ENCODE assay signal across 8 cellular contexts in genomic region chr1:27395441-27396195, GRCh38. TPM values are rescaled to one million over a fixed set of nuclear protein-coding genes. Genes with fewer than 3 reads are reported as not detected.
DNase-seq lines count a peak whose midpoint lies in the region; ATAC-seq and TF ChIP-seq lines count a peak whose summit lies in the region.

No MANE protein-coding gene starts in this region.

- no peak overlapping the region for H4K5ac ChIP-seq in mesendoderm (ENCODE audit: low read length)

- H3K27ac Mint-ChIP-seq in CD4-positive, alpha-beta memory T cell = peak overlapping the region in 6 of 7 donors; percentile 51 to 79 (median 65)
- no peak overlapping the region for H3K27ac Mint-ChIP-seq in activated CD4-positive, alpha-beta memory T cell treated with anti-CD3 and anti-CD28 coated beads, Interleukin-2, amount 10 ng/mL, durations not matched to agents 7 days and 5 days

- no peaks in the 10 kb centered on the region for H3K36me3 Mint-ChIP-seq in CD4-positive, alpha-beta memory T cell
- H3K36me3 Mint-ChIP-seq in activated CD4-positive, alpha-beta memory T cell treated with anti-CD3 and anti-CD28 coated beads, Interleukin-2, amount 10 ng/mL, durations not matched to agents 7 days and 5 days (ENCODE audit: low read depth) = no peaks in the 10 kb centered on the region

- peak; percentile 91 for TF ChIP-seq CTCF in HEK293 (tag by site-specific recombination; IDR thresholded peaks at IDR 0.05)

- H3K4me1 Mint-ChIP-seq in CD4-positive, alpha-beta memory T cell = peaks cover 9 to 26% (median 16%) of the 10 kb centered on the region in 4 donors
- peaks cover 23% of the 10 kb centered on the region for H3K4me1 Mint-ChIP-seq in activated CD4-positive, alpha-beta memory T cell treated with anti-CD3 and anti-CD28 coated beads, Interleukin-2, amount 10 ng/mL, durations not matched to agents 7 days and 5 days

- no peaks in the 10 kb centered on the region for H3K9me3 ChIP-seq in CD4-positive, alpha-beta memory T cell (ENCODE audit: control insufficient read depth in 1 of 2, low read length in 2 of 2)
- H3K9me3 ChIP-seq in HEK293 (ENCODE audit: control insufficient read depth, insufficient read depth, low read depth, low read length) = no peaks in the 10 kb centered on the region

- H3K4ac ChIP-seq in mesendoderm (ENCODE audit: low read depth, low read length) = no peak overlapping the region

- peaks cover 4% of the 10 kb centered on the region for H3K79me1 ChIP-seq in mesendoderm (ENCODE audit: low read length)

- H3K27me3 Mint-ChIP-seq in CD4-positive, alpha-beta memory T cell = no peaks in the 10 kb centered on the region
- H3K27me3 Mint-ChIP-seq in activated CD4-positive, alpha-beta memory T cell treated with anti-CD3 and anti-CD28 coated beads, Interleukin-2, amount 10 ng/mL, durations not matched to agents 7 days and 5 days = no peaks in the 10 kb centered on the region

- no peaks in the 10 kb centered on the region for H3K27me3 ChIP-seq in CD4-positive, alpha-beta memory T cell (ENCODE audit: insufficient read depth, low read length)
- H3K27me3 ChIP-seq in mesendoderm (ENCODE audit: insufficient read depth, low read length, poor library complexity) = no peaks in the 10 kb centered on the region

- H3K36me3 ChIP-seq in CD4-positive, alpha-beta memory T cell (ENCODE audit: insufficient read depth, low read length) = no peaks in the 10 kb centered on the region
- H3K36me3 ChIP-seq in HEK293 (ENCODE audit: control insufficient read depth in 2 of 2, insufficient read depth in 1 of 2, low read length in 2 of 2) = no peaks in the 10 kb centered on the region
- H3K36me3 ChIP-seq in mesendoderm (ENCODE audit: control insufficient read depth, insufficient read depth, low read length) = no peaks in the 10 kb centered on the region

- no peaks in the 10 kb centered on the region for H3K79me2 ChIP-seq in mesendoderm (ENCODE audit: control insufficient read depth, insufficient read depth, low read length)

- peak overlapping the region in 2 of 8 donors; percentile 36 to 68 for H3K4me3 Mint-ChIP-seq in CD4-positive, alpha-beta memory T cell
- H3K4me3 Mint-ChIP-seq in activated CD4-positive, alpha-beta memory T cell treated with anti-CD3 and anti-CD28 coated beads, Interleukin-2, amount 10 ng/mL, durations not matched to agents 7 days and 5 days = no peak overlapping the region

- H3K23ac ChIP-seq in mesendoderm (ENCODE audit: low read length) = no peak overlapping the region

- H2BK120ac ChIP-seq in mesendoderm (ENCODE audit: low read depth, low read length) = no peak overlapping the region

- H3K56ac ChIP-seq in mesendoderm (ENCODE audit: low read length) = no peak overlapping the region

- intact Hi-C loops in CD4-positive, alpha-beta memory T cell (cut with micrococcal nuclease) = loop anchor here (1.0 to 5.0 kb wide), 4 partner anchors 38 to 198 kb away; no protein-coding TSS in a partner anchor

- H2BK15ac ChIP-seq in mesendoderm (replicated peaks; ENCODE audit: low read depth) = no peak overlapping the region

- no peak overlapping the region for H4K8ac ChIP-seq in mesendoderm (ENCODE audit: low read depth, low read length)

- POLR2A ChIA-PET in CD4-positive, alpha-beta memory T cell (lab: Charles Lee; ENCODE audit: partially characterized antibody) = interaction anchor here (0.9 to 2.6 kb wide), 9 partner anchors 30 to 267 kb away, joined by 3 to 15 read pairs (median 4); partner anchors contain the start of genes SYTL1 and WASF2
- POLR2A ChIA-PET in HEK293 (lab: Yijun Ruan, JAX) = interaction anchor here (1.0 to 1.7 kb wide), 3 partner anchors 30 to 208 kb away, joined by 4 to 7 read pairs (median 5); partner anchors contain the start of gene AHDC1
- POLR2A ChIA-PET in activated CD4-positive, alpha-beta memory T cell treated with anti-CD3 and anti-CD28 coated beads, Interleukin-2, amount 10 ng/mL, durations not matched to agents 7 days and 5 days (lab: Charles Lee) = interaction anchor here (0.6 to 4.9 kb wide), 10 partner anchors 30 to 261 kb away, joined by 3 to 24 read pairs (median 3); no protein-coding TSS in a partner anchor

- CTCF ChIA-PET in CD4-positive, alpha-beta memory T cell (lab: Charles Lee; ENCODE audit: partially characterized antibody) = interaction anchor here (0.6 to 13.9 kb wide), 27 partner anchors 10 to 600 kb away, joined by 3 to 317 read pairs (median 4); partner anchors contain the start of genes AHDC1, MAP3K6 and SYTL1
- CTCF ChIA-PET in HEK293 (lab: Yijun Ruan, JAX) = interaction anchor here (0.5 to 7.4 kb wide), 33 partner anchors 9 to 351 kb away, joined by 3 to 202 read pairs (median 4); partner anchors contain the start of genes AHDC1, MAP3K6 and SYTL1
- CTCF ChIA-PET in activated CD4-positive, alpha-beta memory T cell treated with anti-CD3 and anti-CD28 coated beads, Interleukin-2, amount 10 ng/mL, durations not matched to agents 7 days and 5 days (lab: Charles Lee) = interaction anchor here (0.7 to 6.6 kb wide), 23 partner anchors 9 to 349 kb away, joined by 3 to 133 read pairs (median 4); partner anchors contain the start of genes AHDC1, CD164L2 and MAP3K6

- no peak overlapping the region for H3K4me3 ChIP-seq in CD4-positive, alpha-beta memory T cell (ENCODE audit: low read length in 2 of 2)
- H3K4me3 ChIP-seq in HEK293 (ENCODE audit: low read depth, low read length) (no peak overlapping the region), mesendoderm (ENCODE audit: low read length) (no peak overlapping the region)

- peak; percentile 81 to 84 (median 82) for DNase-seq in CD4-positive, alpha-beta memory T cell
- DNase-seq in NCI-H748 (lab: John Stamatoyannopoulos, UW; ENCODE audit: unreplicated experiment) (peak; percentile 51), ecto neural progenitor cell (ENCODE audit: low spot score) (peak; percentile 89), mesendoderm (peak; percentile 90)
- peak; percentile 84 for DNase-seq in activated CD4-positive, alpha-beta memory T cell treated with anti-CD3 and anti-CD28 coated beads, Interleukin-2, amount 10 ng/mL, durations not matched to agents 7 days and 5 days
- DNase-seq in stimulated activated CD8-positive, alpha-beta memory T cell treated with anti-CD3 and anti-CD28 coated beads, Interleukin-2, amount 100 ng/mL, for 48 hours (ENCODE audit: low read depth in 2 of 2) = peak; percentile 46 to 61

- H3K9me3 Mint-ChIP-seq in CD4-positive, alpha-beta memory T cell = peaks cover 0 to 1% (median 0%) of the 10 kb centered on the region in 8 donors
- H3K9me3 Mint-ChIP-seq in activated CD4-positive, alpha-beta memory T cell treated with anti-CD3 and anti-CD28 coated beads, Interleukin-2, amount 10 ng/mL, durations not matched to agents 7 days and 5 days = no peaks in the 10 kb centered on the region

- H3K9ac ChIP-seq in mesendoderm (ENCODE audit: low read length) = no peak overlapping the region

- H2BK5ac ChIP-seq in mesendoderm (ENCODE audit: low read length) = no peak overlapping the region

- H3K27ac ChIP-seq in CD4-positive, alpha-beta memory T cell (ENCODE audit: low read depth, low read length) = no peak overlapping the region
- H3K27ac ChIP-seq in HEK293 (ENCODE audit: extremely low read depth, low read depth, low read length) (no peak overlapping the region), mesendoderm (ENCODE audit: low read depth, low read length) (no peak overlapping the region)

- no peak overlapping the region for H3K18ac ChIP-seq in mesendoderm (ENCODE audit: low read length)

- H3K4me2 ChIP-seq in mesendoderm (ENCODE audit: low read length) = no peak overlapping the region

- no peak overlapping the region for H2AK5ac ChIP-seq in mesendoderm (ENCODE audit: low read length)

- no peak for ATAC-seq in HG02885 (IDR thresholded peaks at IDR 0.05; ENCODE audit: poor library complexity, unreplicated experiment)

- peaks cover 26% of the 10 kb centered on the region for H3K4me1 ChIP-seq in CD4-positive, alpha-beta memory T cell (ENCODE audit: insufficient read depth, low read length)
- H3K4me1 ChIP-seq in HEK293 (ENCODE audit: control insufficient read depth, insufficient read depth, low read length) (no peaks in the 10 kb centered on the region), mesendoderm (ENCODE audit: control insufficient read depth, low read depth, low read length) (peaks cover 2% of the 10 kb centered on the region)

- no CpG with 5 or more reads among the region's 10 CpGs for WGBS in mesendoderm (ENCODE audit: extremely low coverage, insufficient coverage, low lambda C conversion rate)

TF ChIP-seq in HEK293, 187 proteins besides CTCF, POLR2A, EP300 and RAD21 (continues in another document):
- TF ChIP-seq ZNF76 (tag by site-specific recombination; IDR thresholded peaks at IDR 0.05; ENCODE audit: borderline replicate concordance, low read depth) = 0 out of 2 replicates have a peak, but pooled peaks have one; percentile 20
- TF ChIP-seq ZBTB8A (tag by site-specific recombination; IDR thresholded peaks at IDR 0.05) = 0 out of 2 replicates have a peak, but pooled peaks have one; percentile 26

RNA-seq across cellular contexts. Expression of gene GPR3, which starts 3.2 kb away (rescaled TPM):
- total RNA-seq in CD4-positive, alpha-beta memory T cell = not detected
- polyA plus RNA-seq in CD4-positive, alpha-beta memory T cell = not detected
- total RNA-seq in activated CD4-positive, alpha-beta memory T cell treated with anti-CD3 and anti-CD28 coated beads, Interleukin-2, amount 10 ng/mL, durations not matched to agents 7 days and 5 days = under 1 TPM; 0.58 to 0.65 TPM
- 10.4 TPM for polyA plus RNA-seq in mesendoderm (2013, experiment 1 of 2)
- polyA plus RNA-seq in mesendoderm (2013, experiment 2 of 2) = 10.7 TPM

RNA-seq across cellular contexts. Expression of gene CD164L2, which starts 12.5 kb away (rescaled TPM):
- not detected for total RNA-seq in CD4-positive, alpha-beta memory T cell
- polyA plus RNA-seq in CD4-positive, alpha-beta memory T cell = under 1 TPM in 1 of 2 donors, not detected in 1; 0.22 TPM
- not detected for total RNA-seq in activated CD4-positive, alpha-beta memory T cell treated with anti-CD3 and anti-CD28 coated beads, Interleukin-2, amount 10 ng/mL, durations not matched to agents 7 days and 5 days
- 0.17 TPM for polyA plus RNA-seq in mesendoderm (2013, experiment 1 of 2)
- polyA plus RNA-seq in mesendoderm (2013, experiment 2 of 2) = 0.11 TPM

RNA-seq across cellular contexts. Expression of gene FCN3, which starts 21.0 kb away (rescaled TPM):
- not detected for total RNA-seq in CD4-positive, alpha-beta memory T cell
- not detected for polyA plus RNA-seq in CD4-positive, alpha-beta memory T cell
- total RNA-seq in activated CD4-positive, alpha-beta memory T cell treated with anti-CD3 and anti-CD28 coated beads, Interleukin-2, amount 10 ng/mL, durations not matched to agents 7 days and 5 days = not detected
- 0.04 TPM for polyA plus RNA-seq in mesendoderm (2013, experiment 1 of 2)
- not detected for polyA plus RNA-seq in mesendoderm (2013, experiment 2 of 2)

RNA-seq across cellular contexts. Expression of gene MAP3K6, which starts 28.9 kb away (rescaled TPM):
- 10 to 100 TPM in 1 of 2 experiments, 1 to 10 TPM in 1; 8.8 to 11.7 TPM for total RNA-seq in CD4-positive, alpha-beta memory T cell
- polyA plus RNA-seq in CD4-positive, alpha-beta memory T cell = 1 to 10 TPM; 4.5 to 8.1 TPM
- total RNA-seq in activated CD4-positive, alpha-beta memory T cell treated with anti-CD3 and anti-CD28 coated beads, Interleukin-2, amount 10 ng/mL, durations not matched to agents 7 days and 5 days = 10 to 100 TPM; 10.5 to 11.1 TPM
- 3.7 TPM for polyA plus RNA-seq in mesendoderm (2013, experiment 1 of 2)
- 4.2 TPM for polyA plus RNA-seq in mesendoderm (2013, experiment 2 of 2)

RNA-seq across cellular contexts. Expression of gene SYTL1, which starts 53.8 kb away (rescaled TPM):
- 100 to 1,000 TPM; 146 to 158 TPM for total RNA-seq in CD4-positive, alpha-beta memory T cell
- 100 to 1,000 TPM in 1 of 2 donors, 10 to 100 TPM in 1; 99.7 to 141 TPM for polyA plus RNA-seq in CD4-positive, alpha-beta memory T cell
- total RNA-seq in activated CD4-positive, alpha-beta memory T cell treated with anti-CD3 and anti-CD28 coated beads, Interleukin-2, amount 10 ng/mL, durations not matched to agents 7 days and 5 days = 100 to 1,000 TPM; 124 to 136 TPM
- 2.5 TPM for polyA plus RNA-seq in mesendoderm (2013, experiment 1 of 2)
- polyA plus RNA-seq in mesendoderm (2013, experiment 2 of 2) = 2.2 TPM
